In the genomic region with DNA sequence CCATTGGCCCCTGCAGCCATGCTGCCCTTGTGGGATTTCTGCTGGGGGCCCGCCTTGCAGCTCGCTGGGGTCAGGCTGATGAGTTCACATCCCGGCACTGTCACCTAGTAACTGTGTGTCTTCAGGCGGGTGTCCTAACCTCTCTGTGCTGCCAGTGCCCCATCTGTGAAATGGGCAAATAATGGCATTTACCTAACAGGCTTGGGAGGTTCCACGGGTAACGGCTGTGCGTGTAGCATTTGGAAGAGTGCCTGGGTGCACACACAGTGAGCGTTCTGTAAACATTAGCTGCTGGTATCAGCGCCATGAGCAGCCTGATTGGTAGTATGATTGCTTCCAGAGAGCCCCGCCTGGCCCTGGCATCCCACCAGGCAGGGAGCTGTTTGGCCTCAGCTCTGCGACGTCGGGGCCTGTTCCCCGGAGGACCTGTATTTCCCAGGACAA, we compare ENCODE assay signal across 13 cellular contexts.
DNase-seq lines count a peak whose midpoint lies in the region; ATAC-seq and TF ChIP-seq lines count a peak whose summit lies in the region.
"Had no signal": no experiment of that assay in that cellular context is flagged by ENCODE, and none has a peak within 500 bp of the region (broad histone marks: within the 10 kb centered on the region; RNA-seq: fewer than 3 reads in every experiment).

No MANE protein-coding gene starts in this region.

- no peaks in the 10 kb centered on the region for H3K27me3 ChIP-seq in hepatocyte

- H3K36me3 ChIP-seq in hepatocyte (replicated peaks; ENCODE audit: insufficient read depth, low read depth), result no peaks in the 10 kb centered on the region

- WGBS in hepatocyte (ENCODE audit: low lambda C conversion rate, missing lambda C conversion rate), result 74% methylated on average over 14 of the region's 14 CpGs

- peak overlapping the region; percentile 20 for H3K27ac ChIP-seq in temporal lobe (ENCODE audit: low read depth, low read length)
- no peak overlapping the region for H3K27ac ChIP-seq in hepatocyte
- H3K27ac ChIP-seq: 22Rv1 had no signal

- no peak overlapping the region for H3K4me3 ChIP-seq in hepatocyte

- H3K9me3 ChIP-seq in hepatocyte (ENCODE audit: low read depth), result no peaks in the 10 kb centered on the region

- H2AFZ ChIP-seq in hepatocyte, result no peak overlapping the region

- peaks cover 36% of the 10 kb centered on the region for H3K4me1 ChIP-seq in hepatocyte (ENCODE audit: insufficient read depth)

- no peaks in the 10 kb centered on the region for H4K20me1 ChIP-seq in hepatocyte (ENCODE audit: insufficient read depth, poor library complexity, severe bottlenecking)

- TF ChIP-seq CTCF in hepatocyte (IDR thresholded peaks at IDR 0.05; ENCODE audit: poor library complexity), result no peak

- ATAC-seq in HG03354 (IDR thresholded peaks at IDR 0.05; ENCODE audit: poor library complexity, severe bottlenecking, unreplicated experiment) (no peak), GM19452 (IDR thresholded peaks at IDR 0.05; ENCODE audit: unreplicated experiment) (no peak)
- ATAC-seq: naive thymus-derived CD4-positive, alpha-beta T cell had no signal

- DNase-seq in DMS153 (lab: John Stamatoyannopoulos, UW) (peak; percentile 51), DMS153 treated with DMSO at 0.1 percent for 48 hours (lab: John Stamatoyannopoulos, UW; ENCODE audit: unreplicated experiment) (no peak), NCI-H446 treated with DMSO at 0.1 percent for 48 hours (lab: John Stamatoyannopoulos, UW) (peak; percentile 90), cerebellum (ENCODE audit: low spot score) (peak; percentile 41), hepatocyte (ENCODE audit: low spot score) (no peak)
- DNase-seq: activated gamma-delta T cell treated with Interleukin-2 at 50 U/mL for 16 hours; left ventricle myocardium superior; MV-4-11; naive thymus-derived CD4-positive, alpha-beta T cell had no signal

- no peak overlapping the region for H3K4me2 ChIP-seq in hepatocyte

- H3K79me2 ChIP-seq in hepatocyte, result no peaks in the 10 kb centered on the region

- no peaks in the 10 kb centered on the region for H3K9me2 ChIP-seq in hepatocyte (replicated peaks; ENCODE audit: insufficient read depth)

Comparison
In these comparisons a context has a peak if more than half of its experiments do, and no peak if none do; other contexts are left out.
1. DNase-seq: peak in DMS153 (single experiment), NCI-H446 treated with DMSO at 0.1 percent for 48 hours (single experiment) and cerebellum (single experiment); none in DMS153 treated with DMSO at 0.1 percent for 48 hours (single experiment) and hepatocyte (single experiment).